In genomic region chr16:89613101-89613953, GRCh38 we compare ENCODE assay signal across 21 cellular contexts. TPM values are rescaled to one million over a fixed set of nuclear protein-coding genes. Genes with fewer than 3 reads are reported as not detected.
DNase-seq lines count a peak whose midpoint lies in the region; ATAC-seq and TF ChIP-seq lines count a peak whose summit lies in the region.
"Had no signal": no experiment of that assay in that cellular context is flagged by ENCODE, and none has a peak within 500 bp of the region (broad histone marks: within the 10 kb centered on the region; RNA-seq: fewer than 3 reads in every experiment).

DPEP1 (plus strand) TSS chr16:89613642; CDS start chr16:89630411, 16,769 bp downstream.

- peak within 1 kb of the TSS; percentile 55; the same call in 1 of the 2 replicates for H2AFZ ChIP-seq in Loucy (ENCODE audit: low read length)

- no peaks in the 10 kb centered on the region for H3F3A ChIP-seq in Loucy (ENCODE audit: low read depth)

- peak within 1 kb of the TSS; percentile 80 to 89 (median 88) for H3K27ac ChIP-seq in body of pancreas
- H3K27ac ChIP-seq: colonic mucosa, skin epidermis, thoracic aorta had no signal

- no peaks in the 10 kb centered on the region for H3K9me3 Mint-ChIP-seq in nephron

- H3K27ac Mint-ChIP-seq in nephron, result peak within 1 kb of the TSS; percentile 54 to 84 (median 76)
- H3K27ac Mint-ChIP-seq: memory B cell; T-helper 2 cell treated with Interferon-gamma antibody and Interleukin-4, amounts not matched to agents 5 μg/mL and 100 μg/mL, for 36 hours had no signal

- intact Hi-C loops in body of pancreas (cut with DNase I), result no loop called here

- no peaks in the 10 kb centered on the region for H3K9me2 ChIP-seq in Loucy (replicated peaks; ENCODE audit: low read depth, low read length)

- H3K4me2 ChIP-seq in Loucy (ENCODE audit: low read depth, low read length, poor library complexity, severe bottlenecking), result peak within 1 kb of the TSS; percentile 46

- peaks cover 6% of the 10 kb centered on the region for H3K27me3 Mint-ChIP-seq in nephron (ENCODE audit: low read depth)

- TF ChIP-seq POLR2A in body of pancreas (IDR thresholded peaks at IDR 0.05), result peak; percentile 38 to 64 (median 50)

- WGBS in body of pancreas, 2 donors, result 27 to 35% methylated on average over 9 to 20 of the region's 20 CpGs

- H3K4me1 Mint-ChIP-seq in nephron, result peaks cover 15% of the 10 kb centered on the region

- H3K4me3 Mint-ChIP-seq in nephron, result peak within 1 kb of the TSS in 1 of 3 experiments; percentile 15
- H3K4me3 Mint-ChIP-seq: activated CD4-positive, alpha-beta T cell treated with anti-CD3 and anti-CD28 coated beads, Interleukin-2, amount 10 ng/mL, durations not matched to agents 7 days and 5 days; memory B cell; T-helper 2 cell treated with Interferon-gamma antibody and Interleukin-4, amounts not matched to agents 5 μg/mL and 100 μg/mL, for 36 hours had no signal

- no peaks in the 10 kb centered on the region for H4K20me1 ChIP-seq in Loucy (ENCODE audit: insufficient read depth, low read length, poor library complexity, severe bottlenecking)

- no peaks in the 10 kb centered on the region for H3K79me2 ChIP-seq in Loucy (ENCODE audit: insufficient read depth, low read length)

- no peaks in the 10 kb centered on the region for H3K9me3 ChIP-seq in Loucy (ENCODE audit: insufficient read depth, low read depth, low read length)
- no peaks in the 10 kb centered on the region for H3K9me3 ChIP-seq in body of pancreas
- H3K9me3 ChIP-seq: colonic mucosa, thoracic aorta had no signal

- ATAC-seq in body of pancreas (peak; percentile 93), GM19455 (IDR thresholded peaks at IDR 0.05; ENCODE audit: unreplicated experiment) (no peak), HG02884 (IDR thresholded peaks at IDR 0.05; ENCODE audit: unreplicated experiment) (no peak), GM21737 (IDR thresholded peaks at IDR 0.05; ENCODE audit: unreplicated experiment) (no peak)
- ATAC-seq: GM12878, Panc1 had no signal

- H3K4me1 ChIP-seq in Loucy (ENCODE audit: insufficient read depth, low read length, poor library complexity, severe bottlenecking), result peaks cover 16% of the 10 kb centered on the region
- peaks cover 21% of the 10 kb centered on the region for H3K4me1 ChIP-seq in body of pancreas

- H3K4me3 ChIP-seq in Loucy (ENCODE audit: low read length, poor library complexity, severe bottlenecking) (no peak within 1 kb of the TSS), body of pancreas (peak within 1 kb of the TSS in 1 of 2 donors; percentile 27)
- H3K4me3 ChIP-seq: colonic mucosa, GM12878, skin epidermis, thoracic aorta had no signal

- TF ChIP-seq CTCF in Loucy (conservative IDR thresholded peaks at IDR 0.05; ENCODE audit: low read length) (no peak), body of pancreas (IDR thresholded peaks at IDR 0.05) (no peak), nephron (IDR thresholded peaks at IDR 0.05; ENCODE audit: unreplicated experiment in 3 of 3) (no peak)

- DNase-seq in COLO668 (lab: John Stamatoyannopoulos, UW; ENCODE audit: unreplicated experiment), result peak; percentile 21
- peak; percentile 83 to 90 (median 85) for DNase-seq in body of pancreas
- no peak for DNase-seq in effector CD8-positive, alpha-beta T cell (lab: John Stamatoyannopoulos, UW)
- DNase-seq: activated CD4-positive, alpha-beta T cell treated with anti-CD3 and anti-CD28 coated beads, Interleukin-2, amount 10 ng/mL, durations not matched to agents 7 days and 5 days; activated T-cell treated with anti-CD3 and anti-CD28 coated beads, Interleukin-2, amount 50 U/mL, for 48 hours; amniotic stem cell; colonic mucosa; NCI-H1105; NCI-H446 treated with DMSO at 0.1 percent for 48 hours had no signal

- peak within 1 kb of the TSS; percentile 43 for H3K9ac ChIP-seq in Loucy (ENCODE audit: low read depth, low read length, poor library complexity, severe bottlenecking)

- H3K36me3 ChIP-seq in Loucy (ENCODE audit: insufficient read depth, low read length) (no peaks in the 10 kb centered on the region), body of pancreas (replicated peaks in 1 of 2; ENCODE audit: insufficient read depth in 1 of 2, low read depth in 2 of 2) (no peaks in the 10 kb centered on the region)
- H3K36me3 ChIP-seq: colonic mucosa, thoracic aorta had no signal

- no peaks in the 10 kb centered on the region for H3K36me3 Mint-ChIP-seq in nephron (ENCODE audit: low read depth)
- H3K36me3 Mint-ChIP-seq: memory B cell had no signal

- no peaks in the 10 kb centered on the region for H3K27me3 ChIP-seq in Loucy (ENCODE audit: insufficient read depth, low read length, poor library complexity, severe bottlenecking)
- no peaks in the 10 kb centered on the region for H3K27me3 ChIP-seq in body of pancreas

RNA-seq across cellular contexts. Expression of gene DPEP1, which starts in this region (rescaled TPM):
- total RNA-seq in body of pancreas, result 100 to 1,000 TPM; 116 to 147 TPM
- total RNA-seq: activated CD4-positive, alpha-beta T cell treated with anti-CD3 and anti-CD28 coated beads, Interleukin-2, amount 10 ng/mL, durations not matched to agents 7 days and 5 days; Daoy; GM12878; thoracic aorta had no signal
